Comparison of ENCODE assay signal across 8 cellular contexts in the genomic region with DNA sequence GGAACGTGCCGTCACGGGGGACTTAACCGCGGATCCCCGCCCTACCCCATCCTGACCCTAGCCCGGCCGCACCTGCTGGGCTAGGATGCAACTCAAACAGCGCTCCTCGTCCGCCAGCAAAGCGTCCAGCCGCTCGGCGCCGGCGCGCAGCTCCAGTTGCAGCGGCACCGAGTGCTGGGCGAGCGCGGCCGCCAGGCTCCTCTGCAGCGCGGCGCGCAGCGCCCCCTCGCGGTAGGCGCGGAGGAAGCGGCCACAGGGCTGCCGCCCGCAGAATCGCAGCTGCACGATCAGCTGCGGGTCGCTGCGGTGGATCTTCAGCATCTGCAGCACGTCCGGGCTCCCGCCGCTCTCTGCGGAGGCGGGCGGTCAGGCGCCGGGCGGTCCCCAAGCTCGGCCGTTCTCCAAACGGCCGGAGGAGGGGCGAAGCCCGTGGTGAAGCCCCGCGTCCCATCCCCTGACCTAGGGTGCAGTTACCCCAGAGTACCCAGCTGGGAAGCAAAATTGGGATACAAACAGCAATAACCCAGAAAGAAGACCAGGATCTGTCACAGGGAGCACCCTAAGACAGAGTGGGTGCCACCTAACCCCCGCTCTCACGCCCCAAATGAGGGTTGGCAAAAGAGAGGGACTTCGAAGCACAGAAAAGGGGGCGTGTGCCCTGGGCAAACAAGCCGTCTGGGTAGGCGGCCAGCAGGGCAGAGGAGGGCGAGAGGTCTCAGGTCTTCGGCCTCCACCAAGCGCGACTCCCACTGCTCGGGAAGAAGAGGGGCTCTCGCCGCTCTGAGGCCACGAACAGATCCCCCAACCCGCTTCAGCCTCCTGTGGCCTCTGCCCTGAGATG. TPM values are rescaled to one million over a fixed set of nuclear protein-coding genes. Genes with fewer than 3 reads are reported as not detected.
DNase-seq lines count a peak whose midpoint lies in the region; ATAC-seq and TF ChIP-seq lines count a peak whose summit lies in the region.

No MANE protein-coding gene starts in this region.

- 10 to 56% (median 15%) methylated on average over 18 to 74 of the region's 74 CpGs for WGBS in heart left ventricle, 4 donors
- 10 to 12% methylated on average over 68 to 74 of the region's 74 CpGs for WGBS in aorta, 2 donors

- H3K4me1 Mint-ChIP-seq in activated naive CD8-positive, alpha-beta T cell treated with anti-CD3 and anti-CD28 coated beads for 36 hours: peaks cover 31% of the 10 kb centered on the region
- peaks cover 5% of the 10 kb centered on the region for H3K4me1 Mint-ChIP-seq in progenitor cell of endocrine pancreas (ENCODE audit: low read depth)

- peaks cover 0 to 42% (median 25%) of the 10 kb centered on the region in 12 donors for H3K4me1 ChIP-seq in heart left ventricle
- no peaks in the 10 kb centered on the region for H3K4me1 ChIP-seq in aorta (ENCODE audit: control insufficient read depth in 1 of 2, insufficient read depth in 2 of 2, low read length in 2 of 2)

- H3K4me3 Mint-ChIP-seq in activated naive CD8-positive, alpha-beta T cell treated with anti-CD3 and anti-CD28 coated beads for 36 hours: peak overlapping the region; percentile 63
- peak overlapping the region; percentile 65 for H3K4me3 Mint-ChIP-seq in progenitor cell of endocrine pancreas (ENCODE audit: low read depth)

- peaks cover 29% of the 10 kb centered on the region for H3K27me3 Mint-ChIP-seq in activated naive CD8-positive, alpha-beta T cell treated with anti-CD3 and anti-CD28 coated beads for 36 hours
- peaks cover 80% of the 10 kb centered on the region for H3K27me3 Mint-ChIP-seq in progenitor cell of endocrine pancreas

- H3K4me3 ChIP-seq in heart left ventricle (peak overlapping the region in 9 of 12 donors; percentile 14 to 40 (median 18)), aorta (ENCODE audit: low read length in 2 of 2) (no peak overlapping the region)

- H3K9me3 ChIP-seq in heart left ventricle (no peaks in the 10 kb centered on the region), aorta (ENCODE audit: control insufficient read depth, low read length) (no peaks in the 10 kb centered on the region)

- TF ChIP-seq CTCF in LNCAP (IDR thresholded peaks at IDR 0.05) (peak; percentile 97), heart left ventricle (IDR thresholded peaks at IDR 0.05) (peak; percentile 91 to 99 (median 97)), progenitor cell of endocrine pancreas (IDR thresholded peaks at IDR 0.05; ENCODE audit: unreplicated experiment) (peak; percentile 99)

- ATAC-seq in heart left ventricle (peak in 3 of 4 donors; percentile 45 to 60 (median 57)), aorta (ENCODE audit: low FRiP score) (peak; percentile 86), HG03025 (IDR thresholded peaks at IDR 0.05; ENCODE audit: low FRiP score, unreplicated experiment) (no peak)

- intact Hi-C loops in heart left ventricle (cut with DNase I): loop anchor here in 9 of 10 donors (1.0 to 10.0 kb wide), 8 partner anchors 48 to 261 kb away; partner anchors contain the start of genes CBFB (in 1 of the 9) and PHAF1 (in 1 of the 9)
- intact Hi-C loops in aorta (cut with DNase I): loop anchor here (1.0 to 10.0 kb wide), 4 partner anchors 138 to 261 kb away; no protein-coding TSS in a partner anchor

- no peak overlapping the region for H3K27ac Mint-ChIP-seq in activated naive CD8-positive, alpha-beta T cell treated with anti-CD3 and anti-CD28 coated beads for 36 hours
- H3K27ac Mint-ChIP-seq in progenitor cell of endocrine pancreas: no peak overlapping the region

- TF ChIP-seq POLR2A in heart left ventricle (IDR thresholded peaks at IDR 0.05): peak in 1 of 2 donors; percentile 29

- peaks cover 0 to 9% (median 0%) of the 10 kb centered on the region in 9 donors for H3K27me3 ChIP-seq in heart left ventricle
- H3K27me3 ChIP-seq in aorta (ENCODE audit: control insufficient read depth in 1 of 2, insufficient read depth in 2 of 2, low read length in 1 of 2): no peaks in the 10 kb centered on the region

- H3K36me3 Mint-ChIP-seq in activated naive CD8-positive, alpha-beta T cell treated with anti-CD3 and anti-CD28 coated beads for 36 hours: peaks cover 13% of the 10 kb centered on the region
- H3K36me3 Mint-ChIP-seq in progenitor cell of endocrine pancreas (ENCODE audit: insufficient read depth): no peaks in the 10 kb centered on the region

- H3K27ac ChIP-seq in heart left ventricle (no peak overlapping the region), aorta (ENCODE audit: low read depth in 1 of 2, low read length in 2 of 2) (no peak overlapping the region)

- DNase-seq in G401 (ENCODE audit: low spot score) (peak; percentile 63), SW480 (ENCODE audit: low spot score) (peak; percentile 62), heart left ventricle (peak; percentile 67 to 91 (median 79)), progenitor cell of endocrine pancreas (ENCODE audit: low spot score, unreplicated experiment) (peak; percentile 80), aorta (peak; percentile 77 to 92)
- DNase-seq in activated naive CD8-positive, alpha-beta T cell treated with anti-CD3 and anti-CD28 coated beads for 36 hours: peak; percentile 87

- H3K36me3 ChIP-seq in heart left ventricle (peaks cover 0 to 5% (median 0%) of the 10 kb centered on the region in 9 donors), aorta (ENCODE audit: control insufficient read depth in 1 of 2, insufficient read depth in 2 of 2, low read length in 1 of 2) (no peaks in the 10 kb centered on the region)

- in situ Hi-C loops in G401 (cut with HindIII; ENCODE audit: low sequenced_read_pairs): no loop called here

- H3K9me3 Mint-ChIP-seq in activated naive CD8-positive, alpha-beta T cell treated with anti-CD3 and anti-CD28 coated beads for 36 hours: no peaks in the 10 kb centered on the region
- H3K9me3 Mint-ChIP-seq in progenitor cell of endocrine pancreas (ENCODE audit: low read depth): no peaks in the 10 kb centered on the region

RNA-seq across cellular contexts. Expression of gene TRADD, which starts 4.2 kb away (rescaled TPM):
- total RNA-seq in G401 (2014; rRNA removed; shearing (Covaris generic)): 8.8 and 15.4 TPM in 2 replicates
- total RNA-seq in activated naive CD8-positive, alpha-beta T cell treated with anti-CD3 and anti-CD28 coated beads for 36 hours: 10 to 100 TPM; 15.3 to 16.0 TPM
- total RNA-seq in heart left ventricle: 10 to 100 TPM in 4 of 9 donors, 1 to 10 TPM in 5; 4.7 to 14.3 (median 8.4) TPM
- polyA plus RNA-seq in heart left ventricle: 10 to 100 TPM in 1 of 2 donors, 1 to 10 TPM in 1; 6.8 to 16.2 TPM
- 5.6 and 6.6 TPM in 2 replicates for total RNA-seq in progenitor cell of endocrine pancreas
- 10 to 100 TPM; 17.1 to 24.3 TPM for total RNA-seq in aorta
- polyA plus RNA-seq in aorta: 10 to 100 TPM; 15.7 to 45.2 TPM

RNA-seq across cellular contexts. Expression of gene FBXL8, which starts 4.2 kb away (rescaled TPM):
- total RNA-seq in G401 (2014; rRNA removed; shearing (Covaris generic)): 8.2 and 10.4 TPM in 2 replicates
- 1 to 10 TPM; 7.9 to 8.5 TPM for total RNA-seq in activated naive CD8-positive, alpha-beta T cell treated with anti-CD3 and anti-CD28 coated beads for 36 hours
- total RNA-seq in heart left ventricle (10 to 100 TPM in 1 of 9 donors, 1 to 10 TPM in 8; 5.0 to 13.4 (median 7.2) TPM), progenitor cell of endocrine pancreas (1.7 and 2.1 TPM in 2 replicates), aorta (10 to 100 TPM in 1 of 2 donors, 1 to 10 TPM in 1; 7.3 to 20.8 TPM)
- polyA plus RNA-seq in heart left ventricle (1 to 10 TPM; 5.4 to 9.2 TPM), aorta (10 to 100 TPM in 1 of 2 donors, 1 to 10 TPM in 1; 1.1 to 32.1 TPM)

RNA-seq across cellular contexts. Expression of gene B3GNT9, which starts 4.7 kb away (rescaled TPM):
- 0.55 TPM in 1 of 2 replicates, not detected in the other for total RNA-seq in G401 (2014; rRNA removed; shearing (Covaris generic))
- 1 to 10 TPM; 1.5 to 1.7 TPM for total RNA-seq in activated naive CD8-positive, alpha-beta T cell treated with anti-CD3 and anti-CD28 coated beads for 36 hours
- 10 to 100 TPM in 5 of 9 donors, 1 to 10 TPM in 4; 8.6 to 17.5 (median 11.9) TPM for total RNA-seq in heart left ventricle
- 10 to 100 TPM in 1 of 2 donors, 1 to 10 TPM in 1; 6.4 to 16.9 TPM for polyA plus RNA-seq in heart left ventricle
- total RNA-seq in progenitor cell of endocrine pancreas: 5.1 TPM in 2 replicates
- total RNA-seq in aorta: 10 to 100 TPM; 13.0 to 21.3 TPM
- 10 to 100 TPM in 1 of 2 donors, 1 to 10 TPM in 1; 3.9 to 22.4 TPM for polyA plus RNA-seq in aorta

RNA-seq across cellular contexts. Expression of gene HSF4, which starts 9.0 kb away (rescaled TPM):
- 17.8 and 17.9 TPM in 2 replicates for total RNA-seq in G401 (2014; rRNA removed; shearing (Covaris generic))
- 10 to 100 TPM in 1 of 2 experiments, 1 to 10 TPM in 1; 9.3 to 10.1 TPM for total RNA-seq in activated naive CD8-positive, alpha-beta T cell treated with anti-CD3 and anti-CD28 coated beads for 36 hours
- total RNA-seq in heart left ventricle (10 to 100 TPM; 11.6 to 62.4 (median 35.4) TPM), progenitor cell of endocrine pancreas (2.2 and 6.8 TPM in 2 replicates), aorta (100 to 1,000 TPM in 1 of 2 donors, 10 to 100 TPM in 1; 22.2 to 101 TPM)
- polyA plus RNA-seq in heart left ventricle (10 to 100 TPM in 1 of 2 donors, 1 to 10 TPM in 1; 5.9 to 62.5 TPM), aorta (100 to 1,000 TPM in 1 of 2 donors, 10 to 100 TPM in 1; 25.0 to 133 TPM)

RNA-seq across cellular contexts. Expression of gene NOL3, which starts 14.8 kb away (rescaled TPM):
- total RNA-seq in G401 (2014; rRNA removed; shearing (Covaris generic)): 13.4 and 17.5 TPM in 2 replicates
- total RNA-seq in activated naive CD8-positive, alpha-beta T cell treated with anti-CD3 and anti-CD28 coated beads for 36 hours: 1 to 10 TPM; 6.1 to 6.4 TPM
- 100 to 1,000 TPM in 1 of 9 donors, 10 to 100 TPM in 8; 64.9 to 119 (median 77.4) TPM for total RNA-seq in heart left ventricle
- polyA plus RNA-seq in heart left ventricle: 100 to 1,000 TPM; 112 to 121 TPM
- 9.4 and 12.7 TPM in 2 replicates for total RNA-seq in progenitor cell of endocrine pancreas
- 10 to 100 TPM; 24.4 to 47.2 TPM for total RNA-seq in aorta
- polyA plus RNA-seq in aorta: 100 to 1,000 TPM in 1 of 2 donors, 10 to 100 TPM in 1; 67.5 to 122 TPM

Comparison
In these comparisons a context has a peak if more than half of its experiments do, and no peak if none do; other contexts are left out.
1. H3K4me3 ChIP-seq: peak in heart left ventricle (9 of 12); none in aorta (0 of 2).
2. Peak in every context shown above with its lines, with median percentiles within 50 percentile points of each other: DNase-seq and CTCF ChIP-seq.